In genomic region chr9:82675605-82676004, GRCh38 we compare ENCODE assay signal across 34 cellular contexts.
"Had no signal": no experiment of that assay in that cellular context is flagged by ENCODE, and none has a peak within 500 bp of the region (broad histone marks: within the 10 kb centered on the region; RNA-seq: fewer than 3 reads in every experiment).

No MANE protein-coding gene starts in this region.

- H3K9me3 ChIP-seq: MG63 had no signal

- H3K4me3 ChIP-seq: MG63 had no signal

- H3K36me3 ChIP-seq: MG63 had no signal

- H3K27me3 ChIP-seq: MG63 had no signal

- H3K4me2 ChIP-seq: KMS-11 had no signal

- DNase-seq: Karpas-422, Kasumi-1, MG63, MM.1S, MV-4-11, NCI-H1048, NCI-H1092, NCI-H1092 treated with DMSO at 0.1 percent for 48 hours, NCI-H1105, NCI-H1105 treated with DMSO at 0.1 percent for 48 hours, NCI-H1417, NCI-H1417 treated with DMSO at 0.1 percent for 48 hours, NCI-H1436, NCI-H1436 treated with DMSO at 0.1 percent for 48 hours, NCI-H146, NCI-H1694, NCI-H1694 treated with DMSO at 0.1 percent for 48 hours, NCI-H187, NCI-H187 treated with DMSO at 0.1 percent for 48 hours, NCI-H1930, NCI-H2029, NCI-H2029 treated with DMSO at 0.1 percent for 48 hours, NCI-H2081, NCI-H2081 treated with DMSO at 0.1 percent for 48 hours, NCI-H2107, NCI-H2171, NCI-H2171 treated with DMSO at 0.1 percent for 48 hours, NCI-H2227 treated with DMSO at 0.1 percent for 48 hours, NCI-H226, NCI-H345, NCI-H446, NCI-H446 treated with DMSO at 0.1 percent for 48 hours, NCI-H510A had no signal

- H3K27ac ChIP-seq: KMS-11 had no signal

- H3K9ac ChIP-seq: KMS-11 had no signal
